In the genomic region with DNA sequence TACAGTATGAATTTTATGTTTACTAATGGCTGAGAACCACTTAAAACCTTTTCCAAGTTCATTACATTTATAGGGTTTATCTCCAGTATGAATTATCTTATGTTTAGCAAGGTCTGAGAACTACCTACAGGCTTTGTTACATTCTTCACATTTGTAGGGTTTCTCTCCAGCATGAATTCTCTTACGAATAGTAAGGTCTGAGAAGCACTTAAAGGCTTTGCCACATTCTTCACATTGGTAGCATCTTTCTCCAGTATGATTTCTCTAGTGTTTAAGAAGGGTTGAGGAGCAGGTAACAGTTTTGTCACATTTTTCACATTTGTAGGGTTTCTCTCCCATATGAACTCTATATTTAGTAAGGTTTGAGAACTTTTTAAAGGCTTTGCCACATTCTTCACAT, we compare ENCODE assay signal across 8 cellular contexts.
"Had no signal": no experiment of that assay in that cellular context is flagged by ENCODE, and none has a peak within 500 bp of the region (broad histone marks: within the 10 kb centered on the region; RNA-seq: fewer than 3 reads in every experiment).

No MANE protein-coding gene starts in this region.

- H3K4me1 ChIP-seq: HAP-1 had no signal

- H3K4me3 ChIP-seq: GM23248, GM23338, HAP-1 had no signal

- DNase-seq: GM23248, GOT3, H9, HCEC 1CT, HFFc6 had no signal

- H3K4me2 ChIP-seq: GM23338 had no signal

- H3K36me3 ChIP-seq: HAP-1 had no signal

- H3K27ac ChIP-seq: GM23248 had no signal

- H3K9ac ChIP-seq: GM23248 had no signal

- H2AFZ ChIP-seq: GM23248, GM23338 had no signal

- FAIRE-seq: H54 had no signal

- ATAC-seq: GM23338 had no signal
